In genomic region chr14:77708749-77709148, GRCh38 we compare ENCODE assay signal across 9 cellular contexts. TPM values are rescaled to one million over a fixed set of nuclear protein-coding genes. Genes with fewer than 3 reads are reported as not detected.
DNase-seq lines count a peak whose midpoint lies in the region; ATAC-seq and TF ChIP-seq lines count a peak whose summit lies in the region.
"Had no signal": no experiment of that assay in that cellular context is flagged by ENCODE, and none has a peak within 500 bp of the region (broad histone marks: within the 10 kb centered on the region; RNA-seq: fewer than 3 reads in every experiment).

No MANE protein-coding gene starts in this region.

- TF ChIP-seq POLR2A in suprapubic skin (IDR thresholded peaks at IDR 0.05), result no peak

- no peaks in the 10 kb centered on the region for H3K9me3 ChIP-seq in left lung
- no peaks in the 10 kb centered on the region for H3K9me3 ChIP-seq in suprapubic skin

- peak overlapping the region; percentile 83 to 97 for H3K4me3 ChIP-seq in left lung
- peak overlapping the region; percentile 90 for H3K4me3 ChIP-seq in suprapubic skin

- peaks cover 17 to 36% of the 10 kb centered on the region in 2 donors for H3K4me1 ChIP-seq in left lung
- peaks cover 31% of the 10 kb centered on the region for H3K4me1 ChIP-seq in suprapubic skin

- H3K4me3 Mint-ChIP-seq in activated CD4-positive, alpha-beta T cell treated with anti-CD3 and anti-CD28 coated beads for 36 hours, result peak overlapping the region; percentile 95
- peak overlapping the region; percentile 96 for H3K4me3 Mint-ChIP-seq in activated naive CD8-positive, alpha-beta T cell treated with anti-CD3 and anti-CD28 coated beads, Interleukin-2, amount 10 ng/mL, durations not matched to agents 7 days and 5 days

- WGBS in suprapubic skin, result 23% methylated on average over 7 of the region's 7 CpGs

- CTCF ChIA-PET in activated CD4-positive, alpha-beta T cell treated with anti-CD3 and anti-CD28 coated beads for 36 hours (lab: Charles Lee), result interaction anchor here (1.0 kb wide), 1 partner anchor 249 kb away, joined by 3 read pairs; no protein-coding TSS in a partner anchor

- H3K27ac ChIP-seq in left lung, result no peak overlapping the region
- no peak overlapping the region for H3K27ac ChIP-seq in suprapubic skin

- no peaks in the 10 kb centered on the region for H3K27me3 Mint-ChIP-seq in activated CD4-positive, alpha-beta T cell treated with anti-CD3 and anti-CD28 coated beads for 36 hours
- H3K27me3 Mint-ChIP-seq in activated naive CD8-positive, alpha-beta T cell treated with anti-CD3 and anti-CD28 coated beads, Interleukin-2, amount 10 ng/mL, durations not matched to agents 7 days and 5 days, result no peaks in the 10 kb centered on the region

- ATAC-seq in activated CD4-positive, alpha-beta T cell treated with anti-CD3 and anti-CD28 coated beads for 36 hours, result no peak
- ATAC-seq in activated naive CD8-positive, alpha-beta T cell treated with anti-CD3 and anti-CD28 coated beads, Interleukin-2, amount 10 ng/mL, durations not matched to agents 7 days and 5 days (ENCODE audit: low read depth), result no peak
- no peak for ATAC-seq in left lung
- ATAC-seq in HG02938 (IDR thresholded peaks at IDR 0.05; ENCODE audit: unreplicated experiment), result no peak

- H3K27ac Mint-ChIP-seq in activated CD4-positive, alpha-beta T cell treated with anti-CD3 and anti-CD28 coated beads for 36 hours, result peak overlapping the region; percentile 94
- H3K27ac Mint-ChIP-seq in activated naive CD8-positive, alpha-beta T cell treated with anti-CD3 and anti-CD28 coated beads, Interleukin-2, amount 10 ng/mL, durations not matched to agents 7 days and 5 days, result peak overlapping the region; percentile 97

- H3K9me3 Mint-ChIP-seq in activated CD4-positive, alpha-beta T cell treated with anti-CD3 and anti-CD28 coated beads for 36 hours (ENCODE audit: low read depth), result no peaks in the 10 kb centered on the region
- no peaks in the 10 kb centered on the region for H3K9me3 Mint-ChIP-seq in activated naive CD8-positive, alpha-beta T cell treated with anti-CD3 and anti-CD28 coated beads, Interleukin-2, amount 10 ng/mL, durations not matched to agents 7 days and 5 days

- TF ChIP-seq EP300 in suprapubic skin (IDR thresholded peaks at IDR 0.05), result no peak

- no peak for DNase-seq in activated CD4-positive, alpha-beta T cell treated with anti-CD3 and anti-CD28 coated beads for 36 hours
- DNase-seq in activated CD4-positive, alpha-beta T cell treated with anti-CD3 and anti-CD28 coated beads, Interleukin-2, amount 50 U/mL, for 48 hours, result no peak
- no peak for DNase-seq in activated naive CD8-positive, alpha-beta T cell treated with anti-CD3 and anti-CD28 coated beads, Interleukin-2, amount 10 ng/mL, durations not matched to agents 7 days and 5 days
- DNase-seq in left lung (no peak), suprapubic skin (ENCODE audit: low spot score in 2 of 2) (no peak), NK-92 (lab: John Stamatoyannopoulos, UW; ENCODE audit: unreplicated experiment) (no peak), NCI-H2227 (lab: John Stamatoyannopoulos, UW; ENCODE audit: unreplicated experiment) (no peak)
- DNase-seq: anterior cingulate cortex had no signal

- TF ChIP-seq CTCF in left lung (IDR thresholded peaks at IDR 0.05) (no peak), suprapubic skin (IDR thresholded peaks at IDR 0.05) (no peak)

- intact Hi-C loops in activated CD4-positive, alpha-beta T cell treated with anti-CD3 and anti-CD28 coated beads for 36 hours (cut with DNase I, micrococcal nuclease), result loop anchor here (1.0 to 5.0 kb wide), 10 partner anchors 53 to 611 kb away; partner anchors contain the start of genes ADCK1 (in 2 of the 2), GSTZ1 (in 2 of the 2), SNW1 (in 2 of the 2) and CIPC (in 1 of the 2)
- intact Hi-C loops in left lung (cut with DNase I), result no loop called here

- H3K4me1 Mint-ChIP-seq in activated CD4-positive, alpha-beta T cell treated with anti-CD3 and anti-CD28 coated beads for 36 hours, result peaks cover 48% of the 10 kb centered on the region
- peaks cover 37% of the 10 kb centered on the region for H3K4me1 Mint-ChIP-seq in activated naive CD8-positive, alpha-beta T cell treated with anti-CD3 and anti-CD28 coated beads, Interleukin-2, amount 10 ng/mL, durations not matched to agents 7 days and 5 days

- no peaks in the 10 kb centered on the region for H3K27me3 ChIP-seq in left lung
- H3K27me3 ChIP-seq in suprapubic skin, result no peaks in the 10 kb centered on the region

- POLR2A ChIA-PET in activated CD4-positive, alpha-beta T cell treated with anti-CD3 and anti-CD28 coated beads for 36 hours (lab: Charles Lee), result interaction anchor here (1.2 kb wide), 1 partner anchor 11 kb away, joined by 5 read pairs; no protein-coding TSS in a partner anchor
- POLR2A ChIA-PET in activated naive CD8-positive, alpha-beta T cell treated with anti-CD3 and anti-CD28 coated beads, Interleukin-2, amount 10 ng/mL, durations not matched to agents 7 days and 5 days (lab: Charles Lee), result interaction anchor here (0.6 to 0.9 kb wide), 3 partner anchors 31 to 97 kb away, joined by 3 to 5 read pairs (median 3); no protein-coding TSS in a partner anchor

- peaks cover 44% of the 10 kb centered on the region for H3K36me3 Mint-ChIP-seq in activated CD4-positive, alpha-beta T cell treated with anti-CD3 and anti-CD28 coated beads for 36 hours (ENCODE audit: low read depth)
- peaks cover 13% of the 10 kb centered on the region for H3K36me3 Mint-ChIP-seq in activated naive CD8-positive, alpha-beta T cell treated with anti-CD3 and anti-CD28 coated beads, Interleukin-2, amount 10 ng/mL, durations not matched to agents 7 days and 5 days

- H3K36me3 ChIP-seq in left lung (peaks cover 0 to 46% of the 10 kb centered on the region in 2 donors), suprapubic skin (peaks cover 32% of the 10 kb centered on the region)

RNA-seq across cellular contexts. Expression of gene SLIRP, which starts 0.8 kb away (rescaled TPM):
- 100 to 1,000 TPM; 143 to 156 TPM for total RNA-seq in activated CD4-positive, alpha-beta T cell treated with anti-CD3 and anti-CD28 coated beads for 36 hours
- total RNA-seq in activated naive CD8-positive, alpha-beta T cell treated with anti-CD3 and anti-CD28 coated beads, Interleukin-2, amount 10 ng/mL, durations not matched to agents 7 days and 5 days, result 10 to 100 TPM; 57.5 to 64.8 TPM
- 10 to 100 TPM; 69.7 to 93.9 TPM for total RNA-seq in left lung
- 100 to 1,000 TPM in 3 of 4 donors, 10 to 100 TPM in 1; 59.1 to 147 (median 127) TPM for total RNA-seq in suprapubic skin

RNA-seq across cellular contexts. Expression of gene ALKBH1, which starts 0.9 kb away (rescaled TPM):
- 10 to 100 TPM; 16.3 to 16.8 TPM for total RNA-seq in activated CD4-positive, alpha-beta T cell treated with anti-CD3 and anti-CD28 coated beads for 36 hours
- 10 to 100 TPM; 15.1 to 16.8 TPM for total RNA-seq in activated naive CD8-positive, alpha-beta T cell treated with anti-CD3 and anti-CD28 coated beads, Interleukin-2, amount 10 ng/mL, durations not matched to agents 7 days and 5 days
- 1 to 10 TPM; 8.6 to 8.8 TPM for total RNA-seq in left lung
- 10 to 100 TPM in 1 of 4 donors, 1 to 10 TPM in 3; 6.4 to 13.4 (median 7.3) TPM for total RNA-seq in suprapubic skin

RNA-seq across cellular contexts. Expression of gene SNW1, which starts 52.2 kb away (rescaled TPM):
- total RNA-seq in activated CD4-positive, alpha-beta T cell treated with anti-CD3 and anti-CD28 coated beads for 36 hours, result 100 to 1,000 TPM; 134 to 135 TPM
- 100 to 1,000 TPM; 105 to 108 TPM for total RNA-seq in activated naive CD8-positive, alpha-beta T cell treated with anti-CD3 and anti-CD28 coated beads, Interleukin-2, amount 10 ng/mL, durations not matched to agents 7 days and 5 days
- total RNA-seq in left lung (10 to 100 TPM; 50.9 to 51.9 TPM), suprapubic skin (10 to 100 TPM; 48.8 to 85.1 (median 57.4) TPM)

Comparison
In these comparisons a context has a peak if more than half of its experiments do, and no peak if none do; other contexts are left out.
1. intact Hi-C loops: an anchor here in activated CD4-positive, alpha-beta T cell treated with anti-CD3 and anti-CD28 coated beads for 36 hours (1.0 to 5.0 kb wide); none called in left lung.